8 cellular contexts compared by ENCODE assay signal in genomic region chr3:64163755-64164148, GRCh38.
DNase-seq lines count a peak whose midpoint lies in the region; ATAC-seq, FAIRE-seq and TF ChIP-seq lines count a peak whose summit lies in the region.

No MANE protein-coding gene starts in this region.

- peak overlapping the region; percentile 75 for H3K27ac Mint-ChIP-seq in glutamatergic neuron (ENCODE audit: unreplicated experiment)

- peaks cover 33% of the 10 kb centered on the region for H3K4me1 Mint-ChIP-seq in glutamatergic neuron (ENCODE audit: low read depth, unreplicated experiment)

- H3K9me3 Mint-ChIP-seq in glutamatergic neuron (ENCODE audit: unreplicated experiment): peaks cover 2% of the 10 kb centered on the region

- H3K36me3 ChIP-seq in HEK293 (ENCODE audit: control insufficient read depth in 2 of 2, insufficient read depth in 1 of 2, low read length in 2 of 2): peaks cover 0 to 7% of the 10 kb centered on the region in 2 experiments; a peak in 1 of 3 replicates

- H3K4me1 ChIP-seq in HEK293 (ENCODE audit: control insufficient read depth, insufficient read depth, low read length): peaks cover 29% of the 10 kb centered on the region

- H3K4me3 ChIP-seq in HEK293 (ENCODE audit: low read depth, low read length): no peak overlapping the region

- no peak overlapping the region for H3K4me3 Mint-ChIP-seq in glutamatergic neuron (ENCODE audit: unreplicated experiment)

- TF ChIP-seq CTCF in HEK293 (tag by site-specific recombination; IDR thresholded peaks at IDR 0.05) (no peak), glutamatergic neuron (IDR thresholded peaks at IDR 0.05; ENCODE audit: partially characterized antibody, unreplicated experiment) (no peak)

- POLR2A ChIA-PET in HEK293 (lab: Yijun Ruan, JAX): interaction anchor here (1.4 kb wide), 1 partner anchor 24 kb away, joined by 6 read pairs; no protein-coding TSS in a partner anchor

- H3K27me3 Mint-ChIP-seq in glutamatergic neuron (ENCODE audit: unreplicated experiment): no peaks in the 10 kb centered on the region

- peak; percentile 79 for FAIRE-seq in RCC 7860 (lab: Jason Lieb, UNC)

- H3K36me3 Mint-ChIP-seq in glutamatergic neuron (ENCODE audit: unreplicated experiment): peaks cover 14% of the 10 kb centered on the region

- ATAC-seq in HG02973 (IDR thresholded peaks at IDR 0.05; ENCODE audit: unreplicated experiment) (no peak), HG03521 (IDR thresholded peaks at IDR 0.05; ENCODE audit: unreplicated experiment) (no peak)

- no peaks in the 10 kb centered on the region for H3K9me3 ChIP-seq in HEK293 (ENCODE audit: control insufficient read depth, insufficient read depth, low read depth, low read length)

- DNase-seq in COLO829 (ENCODE audit: low spot score) (peak; percentile 83), RCC 7860 (ENCODE audit: low spot score) (peak; percentile 81), glutamatergic neuron (no peak), GM19238 (ENCODE audit: insufficient read length, low spot score) (no peak)
- DNase-seq in activated effector memory CD4-positive, alpha-beta T cell treated with anti-CD3 and anti-CD28 coated beads, Interleukin-2, amount 50 U/mL, for 16 hours: no peak

- CTCF ChIA-PET in HEK293 (lab: Yijun Ruan, JAX): interaction anchor here (1.3 kb wide), 3 partner anchors 134 to 321 kb away, joined by 3 to 5 read pairs (median 4); no protein-coding TSS in a partner anchor

- H3K27ac ChIP-seq in HEK293 (ENCODE audit: extremely low read depth, low read depth, low read length): no peak overlapping the region; the same call in 1 of the 2 replicates

TF ChIP-seq in HEK293, 187 proteins besides CTCF, POLR2A, EP300 and RAD21 (continues in another document):
- TF ChIP-seq, protein P1, sequence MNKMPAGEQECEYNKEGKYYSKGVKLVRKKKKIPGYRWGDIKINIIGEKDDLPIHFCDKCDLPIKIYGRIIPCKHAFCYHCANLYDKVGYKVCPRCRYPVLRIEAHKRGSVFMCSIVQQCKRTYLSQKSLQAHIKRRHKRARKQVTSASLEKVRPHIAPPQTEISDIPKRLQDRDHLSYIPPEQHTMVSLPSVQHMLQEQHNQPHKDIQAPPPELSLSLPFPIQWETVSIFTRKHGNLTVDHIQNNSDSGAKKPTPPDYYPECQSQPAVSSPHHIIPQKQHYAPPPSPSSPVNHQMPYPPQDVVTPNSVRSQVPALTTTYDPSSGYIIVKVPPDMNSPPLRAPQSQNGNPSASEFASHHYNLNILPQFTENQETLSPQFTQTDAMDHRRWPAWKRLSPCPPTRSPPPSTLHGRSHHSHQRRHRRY (tag by site-specific recombination; IDR thresholded peaks at IDR 0.05): no peak
- TF ChIP-seq ZNF341 (tag by site-specific recombination; IDR thresholded peaks at IDR 0.05; ENCODE audit: low read depth) (no peak), FEZF1 (tag by site-specific recombination; IDR thresholded peaks at IDR 0.05) (0 out of 2 replicates have a peak, but pooled peaks have one; percentile 22), YY1 (tag by site-specific recombination; IDR thresholded peaks at IDR 0.05) (no peak), PRDM6 (tag by site-specific recombination; IDR thresholded peaks at IDR 0.05) (peak; percentile 76), ZNF843 (tag by site-specific recombination; IDR thresholded peaks at IDR 0.05) (peak; percentile 41; the same call in 1 of the 2 replicates), ZNF664 (tag by site-specific recombination; IDR thresholded peaks at IDR 0.05) (no peak), KLF10 (tag by site-specific recombination; IDR thresholded peaks at IDR 0.05) (0 out of 2 replicates have a peak, but pooled peaks have one; percentile 14), RBAK (tag by site-specific recombination; IDR thresholded peaks at IDR 0.05) (no peak), INSM2 (tag by site-specific recombination; IDR thresholded peaks at IDR 0.05) (no peak), GLI2 (tag by site-specific recombination; IDR thresholded peaks at IDR 0.05; ENCODE audit: borderline replicate concordance, low read depth) (no peak), ZNF10 (tag by site-specific recombination; IDR thresholded peaks at IDR 0.05) (no peak), YY2 (tag by site-specific recombination; IDR thresholded peaks at IDR 0.05) (0 out of 2 replicates have a peak, but pooled peaks have one; percentile 37), ZSCAN16 (tag by site-specific recombination; IDR thresholded peaks at IDR 0.05) (no peak), ZNF76 (tag by site-specific recombination; IDR thresholded peaks at IDR 0.05; ENCODE audit: borderline replicate concordance, low read depth) (0 out of 2 replicates have a peak, but pooled peaks have one; percentile 31), KLF8 (tag by site-specific recombination; IDR thresholded peaks at IDR 0.05) (peak; percentile 56; the same call in 1 of the 2 replicates), ZNF366 (tag by site-specific recombination; conservative IDR thresholded peaks at IDR 0.05) (peak; percentile 74)
- TF ChIP-seq, protein P2, sequence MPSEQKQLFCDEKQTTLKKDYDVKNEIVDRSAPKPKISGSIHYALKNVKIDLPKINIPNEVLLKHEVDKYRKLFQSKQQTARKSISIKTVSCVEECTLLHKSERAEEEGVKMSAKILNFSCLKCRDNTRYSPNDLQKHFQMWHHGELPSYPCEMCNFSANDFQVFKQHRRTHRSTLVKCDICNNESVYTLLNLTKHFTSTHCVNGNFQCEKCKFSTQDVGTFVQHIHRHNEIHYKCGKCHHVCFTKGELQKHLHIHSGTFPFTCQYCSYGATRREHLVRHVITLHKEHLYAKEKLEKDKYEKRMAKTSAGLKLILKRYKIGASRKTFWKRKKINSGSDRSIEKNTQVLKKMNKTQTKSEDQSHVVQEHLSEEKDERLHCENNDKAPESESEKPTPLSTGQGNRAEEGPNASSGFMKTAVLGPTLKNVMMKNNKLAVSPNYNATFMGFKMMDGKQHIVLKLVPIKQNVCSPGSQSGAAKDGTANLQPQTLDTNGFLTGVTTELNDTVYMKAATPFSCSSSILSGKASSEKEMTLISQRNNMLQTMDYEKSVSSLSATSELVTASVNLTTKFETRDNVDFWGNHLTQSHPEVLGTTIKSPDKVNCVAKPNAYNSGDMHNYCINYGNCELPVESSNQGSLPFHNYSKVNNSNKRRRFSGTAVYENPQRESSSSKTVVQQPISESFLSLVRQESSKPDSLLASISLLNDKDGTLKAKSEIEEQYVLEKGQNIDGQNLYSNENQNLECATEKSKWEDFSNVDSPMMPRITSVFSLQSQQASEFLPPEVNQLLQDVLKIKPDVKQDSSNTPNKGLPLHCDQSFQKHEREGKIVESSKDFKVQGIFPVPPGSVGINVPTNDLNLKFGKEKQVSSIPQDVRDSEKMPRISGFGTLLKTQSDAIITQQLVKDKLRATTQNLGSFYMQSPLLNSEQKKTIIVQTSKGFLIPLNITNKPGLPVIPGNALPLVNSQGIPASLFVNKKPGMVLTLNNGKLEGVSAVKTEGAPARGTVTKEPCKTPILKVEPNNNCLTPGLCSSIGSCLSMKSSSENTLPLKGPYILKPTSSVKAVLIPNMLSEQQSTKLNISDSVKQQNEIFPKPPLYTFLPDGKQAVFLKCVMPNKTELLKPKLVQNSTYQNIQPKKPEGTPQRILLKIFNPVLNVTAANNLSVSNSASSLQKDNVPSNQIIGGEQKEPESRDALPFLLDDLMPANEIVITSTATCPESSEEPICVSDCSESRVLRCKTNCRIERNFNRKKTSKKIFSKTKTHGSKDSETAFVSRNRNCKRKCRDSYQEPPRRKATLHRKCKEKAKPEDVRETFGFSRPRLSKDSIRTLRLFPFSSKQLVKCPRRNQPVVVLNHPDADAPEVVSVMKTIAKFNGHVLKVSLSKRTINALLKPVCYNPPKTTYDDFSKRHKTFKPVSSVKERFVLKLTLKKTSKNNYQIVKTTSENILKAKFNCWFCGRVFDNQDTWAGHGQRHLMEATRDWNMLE (tag by site-specific recombination; conservative IDR thresholded peaks at IDR 0.05; ENCODE audit: low read depth): peak; percentile 63
- TF ChIP-seq, protein P3, sequence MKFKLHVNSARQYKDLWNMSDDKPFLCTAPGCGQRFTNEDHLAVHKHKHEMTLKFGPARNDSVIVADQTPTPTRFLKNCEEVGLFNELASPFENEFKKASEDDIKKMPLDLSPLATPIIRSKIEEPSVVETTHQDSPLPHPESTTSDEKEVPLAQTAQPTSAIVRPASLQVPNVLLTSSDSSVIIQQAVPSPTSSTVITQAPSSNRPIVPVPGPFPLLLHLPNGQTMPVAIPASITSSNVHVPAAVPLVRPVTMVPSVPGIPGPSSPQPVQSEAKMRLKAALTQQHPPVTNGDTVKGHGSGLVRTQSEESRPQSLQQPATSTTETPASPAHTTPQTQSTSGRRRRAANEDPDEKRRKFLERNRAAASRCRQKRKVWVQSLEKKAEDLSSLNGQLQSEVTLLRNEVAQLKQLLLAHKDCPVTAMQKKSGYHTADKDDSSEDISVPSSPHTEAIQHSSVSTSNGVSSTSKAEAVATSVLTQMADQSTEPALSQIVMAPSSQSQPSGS (tag by site-specific recombination; IDR thresholded peaks at IDR 0.05; ENCODE audit: low read depth): peak; percentile 95

Comparison
In these comparisons a context has a peak if more than half of its experiments do, and no peak if none do; other contexts are left out.
1. DNase-seq: peak in COLO829 (single experiment) and RCC 7860 (single experiment); none in glutamatergic neuron (single experiment), GM19238 (single experiment) and activated effector memory CD4-positive, alpha-beta T cell treated with anti-CD3 and anti-CD28 coated beads, Interleukin-2, amount 50 U/mL, for 16 hours (single experiment).